In genomic region chr1:19013826-19014548, GRCh38 we compare ENCODE assay signal across 18 cellular contexts. TPM values are rescaled to one million over a fixed set of nuclear protein-coding genes. Genes with fewer than 3 reads are reported as not detected.
DNase-seq lines count a peak whose midpoint lies in the region; ATAC-seq and TF ChIP-seq lines count a peak whose summit lies in the region.
"Had no signal": no experiment of that assay in that cellular context is flagged by ENCODE, and none has a peak within 500 bp of the region (broad histone marks: within the 10 kb centered on the region; RNA-seq: fewer than 3 reads in every experiment).

No MANE protein-coding gene starts in this region.

- H3K4me1 ChIP-seq in BLaER1 (peaks cover 28% of the 10 kb centered on the region), IMR-90 (ENCODE audit: control insufficient read depth, insufficient read depth, low read length) (peaks cover 26% of the 10 kb centered on the region), esophagus (ENCODE audit: control insufficient read depth in 2 of 2, insufficient read depth in 2 of 2, low read length in 1 of 2) (peaks cover 15 to 20% of the 10 kb centered on the region in 2 donors), trophoblast cell (ENCODE audit: control insufficient read depth in 1 of 2, insufficient read depth in 2 of 2, low read length in 2 of 2) (peaks cover 31 to 41% of the 10 kb centered on the region in 2 experiments)

- peak overlapping the region; percentile 28 for H2AFZ ChIP-seq in IMR-90 (replicated peaks; ENCODE audit: low read length, poor library complexity)
- H2AFZ ChIP-seq in trophoblast cell (ENCODE audit: insufficient read depth, low read length, poor library complexity): no peak overlapping the region
- H2AFZ ChIP-seq: PC-9 had no signal

- H3K27ac ChIP-seq in BLaER1: no peak overlapping the region
- no peak overlapping the region for H3K27ac ChIP-seq in IMR-90 (ENCODE audit: insufficient read depth, low read length)
- H3K27ac ChIP-seq in esophagus (ENCODE audit: low read depth in 2 of 2, low read length in 1 of 2): peak overlapping the region; percentile 61 to 84
- no peak overlapping the region for H3K27ac ChIP-seq in trophoblast cell (ENCODE audit: low read depth, low read length)
- H3K27ac ChIP-seq: brain microvascular endothelial cell, epithelial cell of prostate, upper lobe of right lung had no signal

- H4K8ac ChIP-seq in IMR-90 (ENCODE audit: low read depth in 2 of 2, low read length in 2 of 2) (no peak overlapping the region), trophoblast cell (ENCODE audit: low read depth, low read length) (no peak overlapping the region)

- TF ChIP-seq CTCF in IMR-90 (conservative IDR thresholded peaks at IDR 0.05; ENCODE audit: low read depth, low read length): no peak

- no peak overlapping the region for H4K5ac ChIP-seq in IMR-90 (ENCODE audit: low read depth, low read length)

- H3K9me3 ChIP-seq in BLaER1: no peaks in the 10 kb centered on the region
- no peaks in the 10 kb centered on the region for H3K9me3 ChIP-seq in IMR-90 (ENCODE audit: control insufficient read depth, insufficient read depth, low read length)
- no peaks in the 10 kb centered on the region for H3K9me3 ChIP-seq in esophagus (ENCODE audit: control insufficient read depth in 2 of 2, insufficient read depth in 1 of 2, low read depth in 1 of 2, low read length in 1 of 2)
- no peaks in the 10 kb centered on the region for H3K9me3 ChIP-seq in trophoblast cell (ENCODE audit: insufficient read depth, low read depth, low read length)
- H3K9me3 ChIP-seq: upper lobe of right lung had no signal

- H4K20me1 ChIP-seq in BLaER1: no peaks in the 10 kb centered on the region
- no peaks in the 10 kb centered on the region for H4K20me1 ChIP-seq in IMR-90 (ENCODE audit: insufficient read depth, low read length)

- peak overlapping the region; percentile 50; the same call in 1 of the 2 replicates for H3K14ac ChIP-seq in IMR-90 (replicated peaks; ENCODE audit: low read depth, low read length)
- H3K14ac ChIP-seq in trophoblast cell (ENCODE audit: low read length): no peak overlapping the region

- TF ChIP-seq POLR2A in IMR-90 (IDR thresholded peaks at IDR 0.05; ENCODE audit: low read depth, low read length): no peak

- H3K56ac ChIP-seq in IMR-90 (ENCODE audit: extremely low read depth, insufficient read depth, low read length): no peak overlapping the region

- H3K27me3 ChIP-seq in BLaER1 (no peaks in the 10 kb centered on the region), IMR-90 (ENCODE audit: control insufficient read depth, insufficient read depth, low read length) (no peaks in the 10 kb centered on the region), esophagus (ENCODE audit: control insufficient read depth in 1 of 2, insufficient read depth in 2 of 2, low read length in 2 of 2) (no peaks in the 10 kb centered on the region), trophoblast cell (ENCODE audit: insufficient read depth, low read length) (no peaks in the 10 kb centered on the region)
- H3K27me3 ChIP-seq: brain microvascular endothelial cell, upper lobe of right lung had no signal

- H3K4ac ChIP-seq in IMR-90 (ENCODE audit: low read depth, low read length) (peak overlapping the region; percentile 4; the same call in 1 of the 2 replicates), trophoblast cell (ENCODE audit: low read depth, low read length) (no peak overlapping the region)

- H3K4me2 ChIP-seq in BLaER1 (peak overlapping the region; percentile 48), IMR-90 (ENCODE audit: low read depth, low read length) (no peak overlapping the region), trophoblast cell (ENCODE audit: low read length) (no peak overlapping the region)

- no peak overlapping the region; the same call in 1 of the 2 replicates for H2AK5ac ChIP-seq in IMR-90 (ENCODE audit: low read depth, low read length)
- peak overlapping the region; percentile 42 for H2AK5ac ChIP-seq in trophoblast cell (ENCODE audit: low read length)

- in situ Hi-C loops in IMR-90 (cut with MboI; ENCODE audit: low sequenced_read_pairs): no loop called here

- TF ChIP-seq RAD21 in IMR-90 (IDR thresholded peaks at IDR 0.05; ENCODE audit: low read length): no peak

- H3K9me1 ChIP-seq in IMR-90 (ENCODE audit: insufficient read depth, low read length): peaks cover 29% of the 10 kb centered on the region

- no peak overlapping the region; the same call in 1 of the 2 replicates for H4K91ac ChIP-seq in IMR-90 (ENCODE audit: insufficient read depth, low read depth, low read length)
- peak overlapping the region; percentile 39 for H4K91ac ChIP-seq in trophoblast cell (ENCODE audit: low read depth, low read length)

- H3K36me3 ChIP-seq in BLaER1 (no peaks in the 10 kb centered on the region), IMR-90 (ENCODE audit: control insufficient read depth, insufficient read depth, low read length) (no peaks in the 10 kb centered on the region), esophagus (ENCODE audit: control insufficient read depth in 2 of 2, insufficient read depth in 2 of 2, low read length in 1 of 2) (no peaks in the 10 kb centered on the region), trophoblast cell (ENCODE audit: control insufficient read depth in 1 of 2, insufficient read depth in 2 of 2, low read length in 2 of 2) (no peaks in the 10 kb centered on the region)
- H3K36me3 ChIP-seq: brain microvascular endothelial cell, upper lobe of right lung had no signal

- CTCF ChIA-PET in IMR-90 (lab: Yijun Ruan, JAX): interaction anchor here (1.2 kb wide), 1 partner anchor 101 kb away, joined by 3 read pairs; no protein-coding TSS in a partner anchor

- H3K18ac ChIP-seq in IMR-90 (ENCODE audit: low read depth, low read length): no peak overlapping the region
- H3K18ac ChIP-seq in trophoblast cell (ENCODE audit: low read length): peak overlapping the region; percentile 3

- no peak overlapping the region for H4K12ac ChIP-seq in trophoblast cell (ENCODE audit: low read depth, low read length)

- peak overlapping the region; percentile 21; the same call in 1 of the 2 replicates for H2BK20ac ChIP-seq in IMR-90 (ENCODE audit: low read depth, low read length)

- peak overlapping the region; percentile 64 for H2BK12ac ChIP-seq in trophoblast cell (ENCODE audit: low read length)

- no peak overlapping the region for H2BK5ac ChIP-seq in IMR-90 (ENCODE audit: low read depth, low read length, poor library complexity, severe bottlenecking)
- H2BK5ac ChIP-seq in trophoblast cell (ENCODE audit: low read depth, low read length, poor library complexity): no peak overlapping the region

- DNase-seq in IMR-90 (no peak), trophoblast cell (no peak), Right ventricle myocardium superior (no peak), HuH-7.5 (ENCODE audit: low spot score) (no peak)
- DNase-seq: activated naive CD8-positive, alpha-beta T cell treated with anti-CD3 and anti-CD28 coated beads for 36 hours; activated T-cell treated with anti-CD3 and anti-CD28 coated beads, Interleukin-2, amount 50 U/mL, for 48 hours; brain microvascular endothelial cell; natural killer cell; NCI-H1105; PC-9; stimulated activated CD4-positive, alpha-beta T cell treated with anti-CD3 and anti-CD28 coated beads, Interleukin-12 subunit alpha, Interleukin-12 subunit beta, amount 100 ng/mL, for 4 hours; stimulated activated naive CD4-positive, alpha-beta T cell treated with Interleukin-2 at 50 U/mL for 16 hours; upper lobe of right lung had no signal

- no peak overlapping the region for H2BK15ac ChIP-seq in IMR-90 (ENCODE audit: low read depth, low read length)

- no peak overlapping the region for H3K23ac ChIP-seq in IMR-90 (ENCODE audit: low read depth, low read length)
- no peak overlapping the region for H3K23ac ChIP-seq in trophoblast cell (ENCODE audit: low read length)

- H3K79me2 ChIP-seq in trophoblast cell (ENCODE audit: control insufficient read depth, insufficient read depth, low read length, poor library complexity): peaks cover 10% of the 10 kb centered on the region

- 91% methylated on average over 7 of the region's 16 CpGs; no CpG with 5 or more reads in 1 of the 2 experiments for WGBS in IMR-90 (ENCODE audit: extremely low coverage in 2 of 2, insufficient read length in 1 of 2), 2 experiments
- WGBS in esophagus, 2 donors: 74 to 78% methylated on average over 16 of the region's 16 CpGs
- no CpG with 5 or more reads among the region's 16 CpGs for WGBS in trophoblast cell (ENCODE audit: extremely low coverage, insufficient coverage, insufficient read length)

- H3K79me1 ChIP-seq in IMR-90 (ENCODE audit: low read depth in 1 of 2, low read length in 2 of 2) (no peaks in the 10 kb centered on the region), trophoblast cell (ENCODE audit: low read length) (peaks cover 24% of the 10 kb centered on the region)

- dilution Hi-C loops in IMR-90 (cut with HindIII; ENCODE audit: low sequenced_read_pairs, unreplicated experiment): no loop called here

- H3K9ac ChIP-seq in BLaER1: no peak overlapping the region
- no peak overlapping the region for H3K9ac ChIP-seq in IMR-90 (ENCODE audit: low read depth, low read length)
- no peak overlapping the region for H3K9ac ChIP-seq in trophoblast cell (ENCODE audit: low read length)

- no peak overlapping the region for H2AK9ac ChIP-seq in IMR-90 (replicated peaks; ENCODE audit: low read depth, low read length, poor library complexity)

- ATAC-seq in IMR-90 (ENCODE audit: low read depth) (no peak), GM21367 (IDR thresholded peaks at IDR 0.05; ENCODE audit: unreplicated experiment) (no peak), Right ventricle myocardium superior (ENCODE audit: poor library complexity) (no peak), GM18519 (IDR thresholded peaks at IDR 0.05; ENCODE audit: low FRiP score, unreplicated experiment) (no peak)
- ATAC-seq: natural killer cell, upper lobe of right lung had no signal

- BruUV-seq in IMR-90 (replicated peaks; lab: Mats Ljungman, UMichigan): no TSS peak

- H3K4me3 ChIP-seq in BLaER1 (no peak overlapping the region), IMR-90 (ENCODE audit: insufficient read depth, low read depth, low read length) (no peak overlapping the region), esophagus (ENCODE audit: low read depth in 1 of 2, low read length in 2 of 2) (no peak overlapping the region), trophoblast cell (ENCODE audit: low read depth, low read length) (no peak overlapping the region)
- H3K4me3 ChIP-seq: PC-9, upper lobe of right lung had no signal

- peak overlapping the region; percentile 2; the same call in 1 of the 2 replicates for H2BK120ac ChIP-seq in IMR-90 (ENCODE audit: low read depth, low read length)
- H2BK120ac ChIP-seq in trophoblast cell (ENCODE audit: insufficient read depth, low read length, poor library complexity): peak overlapping the region; percentile 47

- POLR2A ChIA-PET in IMR-90 (lab: Charles Lee; ENCODE audit: unreplicated experiment): no interaction called here

- intact Hi-C loops in IMR-90 (cut with micrococcal nuclease) (loop anchor here (5.0 kb wide), 2 partner anchors 57 to 102 kb away; partner anchors contain the start of gene IFFO2), Right ventricle myocardium superior (cut with DNase I) (no loop called here)

RNA-seq across cellular contexts. Expression of gene IFFO2, which starts 57.5 kb away (rescaled TPM):
- 13.6 and 14.5 TPM in 2 replicates for total RNA-seq in IMR-90 (2012; rRNA removed)
- 18.1 and 18.2 TPM in 2 replicates for polyA plus RNA-seq in IMR-90 (2012; rRNA removed)
- polyA plus RNA-seq in IMR-90 (2012; cell fraction: cytosol; rRNA removed): 14.9 and 25.2 TPM in 2 replicates
- 20.2 and 32.8 TPM in 2 replicates for polyA plus RNA-seq in IMR-90 (2012; cell fraction: nucleus; rRNA removed; ENCODE audit: low replicate concordance)
- polyA plus RNA-seq in esophagus: 10 to 100 TPM; 28.7 to 51.9 TPM
- 18.2 and 19.5 TPM in 2 replicates for polyA plus RNA-seq in trophoblast cell (2013)
- 4.4 TPM for total RNA-seq in Right ventricle myocardium superior

Comparison
In these comparisons a context has a peak if more than half of its experiments do, and no peak if none do; other contexts are left out.
1. H3K27ac ChIP-seq: peak in esophagus (2 of 2); none in BLaER1 (single experiment), IMR-90 (single experiment) and trophoblast cell (single experiment).